In the genomic region with DNA sequence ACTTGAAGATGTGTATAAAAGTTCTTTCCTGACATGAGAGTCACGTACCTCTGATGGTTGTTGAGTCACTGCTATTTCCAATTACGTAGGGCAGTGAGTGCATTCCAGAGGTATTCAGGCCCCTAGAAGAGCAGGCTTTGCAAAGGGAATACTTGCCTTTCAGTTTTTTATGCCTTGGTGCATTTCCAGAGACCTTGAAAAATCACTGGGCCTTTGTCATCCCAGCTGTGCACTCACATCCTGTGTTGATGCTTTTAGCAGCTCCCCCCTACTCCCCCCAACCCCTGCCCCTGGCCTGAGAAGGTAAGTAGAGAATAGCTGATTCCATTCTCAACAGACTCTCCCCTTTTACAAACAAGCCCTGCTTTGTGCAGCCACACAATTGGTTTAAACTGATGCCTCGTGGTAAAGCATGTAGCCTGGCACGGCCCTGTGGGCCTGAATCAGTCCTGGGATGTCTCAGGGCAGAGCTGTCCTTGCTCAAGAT, we compare ENCODE assay signal across 10 cellular contexts.
DNase-seq lines count a peak whose midpoint lies in the region; ATAC-seq and TF ChIP-seq lines count a peak whose summit lies in the region.
"Had no signal": no experiment of that assay in that cellular context is flagged by ENCODE, and none has a peak within 500 bp of the region (broad histone marks: within the 10 kb centered on the region; RNA-seq: fewer than 3 reads in every experiment).

No MANE protein-coding gene starts in this region.

- H3K27me3 Mint-ChIP-seq in activated T-helper 1 cell treated with anti-CD3 and anti-CD28 coated beads, Interleukin-12 subunit alpha, Interleukin-12 subunit beta, Interleukin-2, Interleukin-4 antibody, amounts not matched to agents 30 ng/mL and 10 ng/mL and 1 ng/mL, durations not matched to agents 14 hours and 24 hours and 36 hours (ENCODE audit: insufficient read depth), result peaks cover 2% of the 10 kb centered on the region
- H3K27me3 Mint-ChIP-seq: activated B cell treated with CpG ODN at 0.5 μM for 24 hours; stimulated activated naive CD8-positive, alpha-beta T cell treated with anti-CD3 and anti-CD28 coated beads, Interleukin-15, Interleukin-2, amounts not matched to agents 100 ng/mL and 50 ng/mL, for 24 hours had no signal

- no peak for TF ChIP-seq EP300 in ovary (IDR thresholded peaks at IDR 0.05)

- 5 to 15% (median 8%) methylated on average over 4 of the region's 4 CpGs for WGBS in ovary, 3 donors

- H3K27ac Mint-ChIP-seq in activated T-helper 1 cell treated with anti-CD3 and anti-CD28 coated beads, Interleukin-12 subunit alpha, Interleukin-12 subunit beta, Interleukin-2, Interleukin-4 antibody, amounts not matched to agents 30 ng/mL and 10 ng/mL and 1 ng/mL, durations not matched to agents 14 hours and 24 hours and 36 hours, result no peak overlapping the region
- H3K27ac Mint-ChIP-seq: activated B cell treated with CpG ODN at 0.5 μM for 24 hours; stimulated activated naive CD8-positive, alpha-beta T cell treated with anti-CD3 and anti-CD28 coated beads, Interleukin-15, Interleukin-2, amounts not matched to agents 100 ng/mL and 50 ng/mL, for 24 hours had no signal

- H3K27me3 ChIP-seq in ovary, result no peaks in the 10 kb centered on the region

- no peaks in the 10 kb centered on the region for H3K4me1 Mint-ChIP-seq in activated T-helper 1 cell treated with anti-CD3 and anti-CD28 coated beads, Interleukin-12 subunit alpha, Interleukin-12 subunit beta, Interleukin-2, Interleukin-4 antibody, amounts not matched to agents 30 ng/mL and 10 ng/mL and 1 ng/mL, durations not matched to agents 14 hours and 24 hours and 36 hours (ENCODE audit: low read depth)

- no peaks in the 10 kb centered on the region for H3K9me3 Mint-ChIP-seq in activated T-helper 1 cell treated with anti-CD3 and anti-CD28 coated beads, Interleukin-12 subunit alpha, Interleukin-12 subunit beta, Interleukin-2, Interleukin-4 antibody, amounts not matched to agents 30 ng/mL and 10 ng/mL and 1 ng/mL, durations not matched to agents 14 hours and 24 hours and 36 hours
- H3K9me3 Mint-ChIP-seq: activated B cell treated with CpG ODN at 0.5 μM for 24 hours; stimulated activated naive CD8-positive, alpha-beta T cell treated with anti-CD3 and anti-CD28 coated beads, Interleukin-15, Interleukin-2, amounts not matched to agents 100 ng/mL and 50 ng/mL, for 24 hours had no signal

- H3K4me3 ChIP-seq in fibroblast of the aortic adventitia (ENCODE audit: low read depth, low read length) (no peak overlapping the region), ovary (no peak overlapping the region)

- H3K4me1 ChIP-seq in ovary (ENCODE audit: insufficient read depth), result peaks cover 22% of the 10 kb centered on the region

- no peaks in the 10 kb centered on the region for H3K36me3 ChIP-seq in ovary

- H3K27ac ChIP-seq in RWPE1 (peak overlapping the region; percentile 81), ovary (peak overlapping the region in 1 of 2 donors; percentile 62)

- POLR2A ChIA-PET in RWPE1 (lab: Yijun Ruan, JAX; ENCODE audit: low non-redundant PET), result no interaction called here

- CTCF ChIA-PET in RWPE1 (lab: Yijun Ruan, JAX), result no interaction called here

- H3K36me3 Mint-ChIP-seq in activated T-helper 1 cell treated with anti-CD3 and anti-CD28 coated beads, Interleukin-12 subunit alpha, Interleukin-12 subunit beta, Interleukin-2, Interleukin-4 antibody, amounts not matched to agents 30 ng/mL and 10 ng/mL and 1 ng/mL, durations not matched to agents 14 hours and 24 hours and 36 hours (ENCODE audit: low read depth), result no peaks in the 10 kb centered on the region

- no peaks in the 10 kb centered on the region for H3K9me3 ChIP-seq in ovary

- no peak for ATAC-seq in GM18873 (IDR thresholded peaks at IDR 0.05; ENCODE audit: low FRiP score, unreplicated experiment)
- no peak for ATAC-seq in GM21717 (IDR thresholded peaks at IDR 0.05; ENCODE audit: unreplicated experiment)

- intact Hi-C loops in ovary (cut with DNase I), result no loop called here
- intact Hi-C loops in activated T-helper 1 cell treated with anti-CD3 and anti-CD28 coated beads, Interleukin-12 subunit alpha, Interleukin-12 subunit beta, Interleukin-2, Interleukin-4 antibody, amounts not matched to agents 30 ng/mL and 10 ng/mL and 1 ng/mL, durations not matched to agents 14 hours and 24 hours and 36 hours (cut with micrococcal nuclease), result no loop called here

- no peak for TF ChIP-seq POLR2A in ovary (IDR thresholded peaks at IDR 0.05)

- TF ChIP-seq CTCF in RWPE1 (conservative IDR thresholded peaks at IDR 0.05; ENCODE audit: low read depth) (no peak), fibroblast of the aortic adventitia (IDR thresholded peaks at IDR 0.05; ENCODE audit: insufficient read depth, low read length) (no peak), ovary (IDR thresholded peaks at IDR 0.05) (no peak)

- no peak overlapping the region for H3K4me3 Mint-ChIP-seq in activated T-helper 1 cell treated with anti-CD3 and anti-CD28 coated beads, Interleukin-12 subunit alpha, Interleukin-12 subunit beta, Interleukin-2, Interleukin-4 antibody, amounts not matched to agents 30 ng/mL and 10 ng/mL and 1 ng/mL, durations not matched to agents 14 hours and 24 hours and 36 hours
- H3K4me3 Mint-ChIP-seq: activated B cell treated with CpG ODN at 0.5 μM for 24 hours; stimulated activated naive CD8-positive, alpha-beta T cell treated with anti-CD3 and anti-CD28 coated beads, Interleukin-15, Interleukin-2, amounts not matched to agents 100 ng/mL and 50 ng/mL, for 24 hours had no signal

- peak; percentile 81 for DNase-seq in COLO829 (ENCODE audit: low spot score)
- peak; percentile 81 for DNase-seq in RWPE1 (ENCODE audit: low spot score)
- peak; percentile 96 for DNase-seq in fibroblast of the aortic adventitia (ENCODE audit: low read depth)
- DNase-seq in ovary, result peak; percentile 56 to 65 (median 61)
- DNase-seq in OCI-M1 (lab: John Stamatoyannopoulos, UW), result no peak
- no peak for DNase-seq in activated T-helper 1 cell treated with anti-CD3 and anti-CD28 coated beads, Interleukin-12 subunit alpha, Interleukin-12 subunit beta, Interleukin-2, Interleukin-4 antibody, amounts not matched to agents 30 ng/mL and 10 ng/mL and 1 ng/mL, durations not matched to agents 14 hours and 24 hours and 36 hours (ENCODE audit: low spot score)
- DNase-seq: activated B cell treated with CpG ODN at 0.5 μM for 24 hours had no signal

Comparison
In these comparisons a context has a peak if more than half of its experiments do, and no peak if none do; other contexts are left out.
1. DNase-seq: peak in COLO829 (single experiment), RWPE1 (single experiment), fibroblast of the aortic adventitia (single experiment) and ovary (5 of 5); none in OCI-M1 (single experiment) and activated T-helper 1 cell treated with anti-CD3 and anti-CD28 coated beads, Interleukin-12 subunit alpha, Interleukin-12 subunit beta, Interleukin-2, Interleukin-4 antibody, amounts not matched to agents 30 ng/mL and 10 ng/mL and 1 ng/mL, durations not matched to agents 14 hours and 24 hours and 36 hours (single experiment).